ENCODE assay signal across 18 cellular contexts in genomic region chr9:35556781-35557180, GRCh38. TPM values are rescaled to one million over a fixed set of nuclear protein-coding genes. Genes with fewer than 3 reads are reported as not detected.
DNase-seq lines count a peak whose midpoint lies in the region; ATAC-seq and TF ChIP-seq lines count a peak whose summit lies in the region.
"Had no signal": no experiment of that assay in that cellular context is flagged by ENCODE, and none has a peak within 500 bp of the region (broad histone marks: within the 10 kb centered on the region; RNA-seq: fewer than 3 reads in every experiment).

No MANE protein-coding gene starts in this region.

- H3K4me1 Mint-ChIP-seq in Caco-2 (ENCODE audit: low read depth, unreplicated experiment) (no peaks in the 10 kb centered on the region), WTC11 (no peaks in the 10 kb centered on the region)
- H3K4me1 Mint-ChIP-seq in stimulated activated effector memory CD8-positive, alpha-beta T cell treated with anti-CD3 and anti-CD28 coated beads, Interleukin-12 subunit alpha, Interleukin-12 subunit beta, amount 100 ng/mL, for 72 hours: no peaks in the 10 kb centered on the region

- no TSS peak for BruUV-seq in Caco-2 (replicated peaks; lab: Mats Ljungman, UMichigan)

- H3K27me3 Mint-ChIP-seq in Caco-2 (ENCODE audit: insufficient read depth, unreplicated experiment) (no peaks in the 10 kb centered on the region), WTC11 (ENCODE audit: low read depth) (no peaks in the 10 kb centered on the region)
- H3K27me3 Mint-ChIP-seq: CD4-positive, alpha-beta T cell; IgD-negative memory B cell had no signal

- CTCF ChIA-PET in Caco-2 (lab: Charles Lee) (interaction anchor here (1.2 kb wide), 1 partner anchor 67 kb away, joined by 7 read pairs; the partner anchor contains the start of gene RUSC2), WTC11 (lab: Charles Lee) (interaction anchor here (1.0 kb wide), 1 partner anchor 55 kb away, joined by 3 read pairs; no protein-coding TSS in a partner anchor)

- H3K27ac Mint-ChIP-seq in Caco-2 (ENCODE audit: unreplicated experiment) (peak overlapping the region; percentile 27), WTC11 (0 out of 2 replicates have a peak overlapping the region, but pooled peaks have one; percentile 5)
- peak overlapping the region; percentile 5 for H3K27ac Mint-ChIP-seq in stimulated activated effector memory CD8-positive, alpha-beta T cell treated with anti-CD3 and anti-CD28 coated beads, Interleukin-12 subunit alpha, Interleukin-12 subunit beta, amount 100 ng/mL, for 72 hours
- H3K27ac Mint-ChIP-seq: CD4-positive, alpha-beta T cell had no signal

- ATAC-seq in WTC11: no peak
- ATAC-seq in stimulated activated effector memory CD8-positive, alpha-beta T cell treated with anti-CD3 and anti-CD28 coated beads, Interleukin-12 subunit alpha, Interleukin-12 subunit beta, amount 100 ng/mL, for 72 hours: no peak
- ATAC-seq: PC-3 had no signal

- 80 to 90% (median 82%) methylated on average over 3 of the region's 3 CpGs for WGBS in adrenal gland, 4 donors

- no peak for TF ChIP-seq POLR2A in adrenal gland (IDR thresholded peaks at IDR 0.05)

- H3K27ac ChIP-seq in adrenal gland: peak overlapping the region in 1 of 5 donors; percentile 89

- H3K4me1 ChIP-seq in Caco-2 (no peaks in the 10 kb centered on the region), adrenal gland (replicated peaks in 1 of 2) (peaks cover 13 to 44% of the 10 kb centered on the region in 2 donors)

- intact Hi-C loops in Caco-2 (cut with micrococcal nuclease; ENCODE audit: unreplicated experiment): no loop called here
- intact Hi-C loops in adrenal gland (cut with DNase I): loop anchor here in 1 of 2 donors (5.0 kb wide), 1 partner anchor 69 kb away; no protein-coding TSS in a partner anchor

- H3K36me3 ChIP-seq in Caco-2 (ENCODE audit: control insufficient read depth, insufficient read depth, low read length): no peaks in the 10 kb centered on the region; the same call in 1 of the 2 replicates
- peaks cover 0 to 58% of the 10 kb centered on the region in 2 donors for H3K36me3 ChIP-seq in adrenal gland (replicated peaks in 1 of 2)

- no peak overlapping the region for H3K4me3 ChIP-seq in Caco-2 (ENCODE audit: low read depth, low read length)
- H3K4me3 ChIP-seq in adrenal gland: no peak overlapping the region

- TF ChIP-seq CTCF in Caco-2 (IDR thresholded peaks at IDR 0.05; ENCODE audit: insufficient read depth in 1 of 2, low read depth in 1 of 2, low read length in 1 of 2, severe bottlenecking in 1 of 2, unreplicated experiment in 1 of 2): no peak
- no peak for TF ChIP-seq CTCF in WTC11 (IDR thresholded peaks at IDR 0.05)
- TF ChIP-seq CTCF in adrenal gland (IDR thresholded peaks at IDR 0.05): no peak

- H3K36me3 Mint-ChIP-seq in Caco-2 (ENCODE audit: insufficient read depth, unreplicated experiment) (peaks cover 18% of the 10 kb centered on the region), WTC11 (no peaks in the 10 kb centered on the region)
- no peaks in the 10 kb centered on the region for H3K36me3 Mint-ChIP-seq in stimulated activated effector memory CD8-positive, alpha-beta T cell treated with anti-CD3 and anti-CD28 coated beads, Interleukin-12 subunit alpha, Interleukin-12 subunit beta, amount 100 ng/mL, for 72 hours
- H3K36me3 Mint-ChIP-seq: IgD-negative memory B cell had no signal

- H3K9me3 Mint-ChIP-seq in Caco-2 (ENCODE audit: unreplicated experiment) (no peaks in the 10 kb centered on the region), WTC11 (no peaks in the 10 kb centered on the region)
- no peaks in the 10 kb centered on the region for H3K9me3 Mint-ChIP-seq in stimulated activated effector memory CD8-positive, alpha-beta T cell treated with anti-CD3 and anti-CD28 coated beads, Interleukin-12 subunit alpha, Interleukin-12 subunit beta, amount 100 ng/mL, for 72 hours
- H3K9me3 Mint-ChIP-seq: CD4-positive, alpha-beta T cell; IgD-negative memory B cell had no signal

- H3K27me3 ChIP-seq in Caco-2 (replicated peaks; ENCODE audit: control insufficient read depth, insufficient read depth, low read length) (no peaks in the 10 kb centered on the region), adrenal gland (no peaks in the 10 kb centered on the region)

- POLR2A ChIA-PET in Caco-2 (lab: Charles Lee) (no interaction called here), WTC11 (lab: Charles Lee) (no interaction called here)

- H3K9me3 ChIP-seq in Caco-2 (no peaks in the 10 kb centered on the region), adrenal gland (replicated peaks in 1 of 3) (no peaks in the 10 kb centered on the region)

- DNase-seq in Caco-2 (no peak), WTC11 (ENCODE audit: low spot score) (no peak), left kidney (ENCODE audit: low read depth, low spot score) (peak; percentile 68), adrenal gland (no peak), HuH-7 (ENCODE audit: low spot score) (no peak), DMS53 treated with DMSO at 0.1 percent for 48 hours (lab: John Stamatoyannopoulos, UW; ENCODE audit: unreplicated experiment) (no peak)
- no peak for DNase-seq in stimulated activated effector memory CD8-positive, alpha-beta T cell treated with anti-CD3 and anti-CD28 coated beads, Interleukin-12 subunit alpha, Interleukin-12 subunit beta, amount 100 ng/mL, for 72 hours (ENCODE audit: low spot score in 2 of 2)
- DNase-seq: ACHN; Calu3; CD4-positive, alpha-beta T cell; DMS79; H7; NCI-H1105; NCI-H1694; NCI-H510A treated with DMSO at 0.1 percent for 48 hours; NCI-H82; PC-3 had no signal

- H3K4me3 Mint-ChIP-seq in Caco-2 (ENCODE audit: unreplicated experiment) (no peak overlapping the region), WTC11 (no peak overlapping the region)
- H3K4me3 Mint-ChIP-seq in stimulated activated effector memory CD8-positive, alpha-beta T cell treated with anti-CD3 and anti-CD28 coated beads, Interleukin-12 subunit alpha, Interleukin-12 subunit beta, amount 100 ng/mL, for 72 hours: no peak overlapping the region
- H3K4me3 Mint-ChIP-seq: CD4-positive, alpha-beta T cell; IgD-negative memory B cell had no signal

TF ChIP-seq in WTC11, 78 proteins besides CTCF, POLR2A, EP300 and RAD21:
- TF ChIP-seq ELF4 (CRISPR knock-in tag; IDR thresholded peaks at IDR 0.05; ENCODE audit: low read depth): no peak
- no peak for TF ChIP-seq MAX (CRISPR knock-in tag; IDR thresholded peaks at IDR 0.05)
- no peak for TF ChIP-seq ZNF219 (CRISPR knock-in tag; IDR thresholded peaks at IDR 0.05; ENCODE audit: borderline replicate concordance)
- TF ChIP-seq, protein P1, sequence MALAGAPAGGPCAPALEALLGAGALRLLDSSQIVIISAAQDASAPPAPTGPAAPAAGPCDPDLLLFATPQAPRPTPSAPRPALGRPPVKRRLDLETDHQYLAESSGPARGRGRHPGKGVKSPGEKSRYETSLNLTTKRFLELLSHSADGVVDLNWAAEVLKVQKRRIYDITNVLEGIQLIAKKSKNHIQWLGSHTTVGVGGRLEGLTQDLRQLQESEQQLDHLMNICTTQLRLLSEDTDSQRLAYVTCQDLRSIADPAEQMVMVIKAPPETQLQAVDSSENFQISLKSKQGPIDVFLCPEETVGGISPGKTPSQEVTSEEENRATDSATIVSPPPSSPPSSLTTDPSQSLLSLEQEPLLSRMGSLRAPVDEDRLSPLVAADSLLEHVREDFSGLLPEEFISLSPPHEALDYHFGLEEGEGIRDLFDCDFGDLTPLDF (CRISPR knock-in tag; IDR thresholded peaks at IDR 0.05): no peak
- TF ChIP-seq ZMAT4 (CRISPR knock-in tag; IDR thresholded peaks at IDR 0.05): no peak
- TF ChIP-seq, protein P2, sequence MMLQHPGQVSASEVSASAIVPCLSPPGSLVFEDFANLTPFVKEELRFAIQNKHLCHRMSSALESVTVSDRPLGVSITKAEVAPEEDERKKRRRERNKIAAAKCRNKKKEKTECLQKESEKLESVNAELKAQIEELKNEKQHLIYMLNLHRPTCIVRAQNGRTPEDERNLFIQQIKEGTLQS (CRISPR knock-in tag; conservative IDR thresholded peaks at IDR 0.05): no peak
- no peak for TF ChIP-seq ESRRA (CRISPR knock-in tag; IDR thresholded peaks at IDR 0.05; ENCODE audit: borderline replicate concordance)
- TF ChIP-seq, protein P3, sequence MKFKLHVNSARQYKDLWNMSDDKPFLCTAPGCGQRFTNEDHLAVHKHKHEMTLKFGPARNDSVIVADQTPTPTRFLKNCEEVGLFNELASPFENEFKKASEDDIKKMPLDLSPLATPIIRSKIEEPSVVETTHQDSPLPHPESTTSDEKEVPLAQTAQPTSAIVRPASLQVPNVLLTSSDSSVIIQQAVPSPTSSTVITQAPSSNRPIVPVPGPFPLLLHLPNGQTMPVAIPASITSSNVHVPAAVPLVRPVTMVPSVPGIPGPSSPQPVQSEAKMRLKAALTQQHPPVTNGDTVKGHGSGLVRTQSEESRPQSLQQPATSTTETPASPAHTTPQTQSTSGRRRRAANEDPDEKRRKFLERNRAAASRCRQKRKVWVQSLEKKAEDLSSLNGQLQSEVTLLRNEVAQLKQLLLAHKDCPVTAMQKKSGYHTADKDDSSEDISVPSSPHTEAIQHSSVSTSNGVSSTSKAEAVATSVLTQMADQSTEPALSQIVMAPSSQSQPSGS (CRISPR knock-in tag; IDR thresholded peaks at IDR 0.05; ENCODE audit: borderline replicate concordance, low read depth): no peak
- TF ChIP-seq NR1H2 (CRISPR knock-in tag; IDR thresholded peaks at IDR 0.05): no peak

RNA-seq across cellular contexts. Expression of gene TESK1, which starts 48.3 kb away (rescaled TPM):
- total RNA-seq in Caco-2 (2022): 27.9 and 30.1 TPM in 2 replicates
- 18.9 to 20.4 TPM (median 19.3 TPM) in 3 replicates for total RNA-seq in WTC11 (2021)
- 100 to 1,000 TPM in 1 of 8 donors, 10 to 100 TPM in 7; 25.9 to 189 (median 55.7) TPM for total RNA-seq in adrenal gland
- polyA plus RNA-seq in adrenal gland: 100 to 1,000 TPM in 2 of 3 donors, 10 to 100 TPM in 1; 68.6 to 159 (median 152) TPM
